19 cellular contexts compared by ENCODE assay signal in the genomic region with DNA sequence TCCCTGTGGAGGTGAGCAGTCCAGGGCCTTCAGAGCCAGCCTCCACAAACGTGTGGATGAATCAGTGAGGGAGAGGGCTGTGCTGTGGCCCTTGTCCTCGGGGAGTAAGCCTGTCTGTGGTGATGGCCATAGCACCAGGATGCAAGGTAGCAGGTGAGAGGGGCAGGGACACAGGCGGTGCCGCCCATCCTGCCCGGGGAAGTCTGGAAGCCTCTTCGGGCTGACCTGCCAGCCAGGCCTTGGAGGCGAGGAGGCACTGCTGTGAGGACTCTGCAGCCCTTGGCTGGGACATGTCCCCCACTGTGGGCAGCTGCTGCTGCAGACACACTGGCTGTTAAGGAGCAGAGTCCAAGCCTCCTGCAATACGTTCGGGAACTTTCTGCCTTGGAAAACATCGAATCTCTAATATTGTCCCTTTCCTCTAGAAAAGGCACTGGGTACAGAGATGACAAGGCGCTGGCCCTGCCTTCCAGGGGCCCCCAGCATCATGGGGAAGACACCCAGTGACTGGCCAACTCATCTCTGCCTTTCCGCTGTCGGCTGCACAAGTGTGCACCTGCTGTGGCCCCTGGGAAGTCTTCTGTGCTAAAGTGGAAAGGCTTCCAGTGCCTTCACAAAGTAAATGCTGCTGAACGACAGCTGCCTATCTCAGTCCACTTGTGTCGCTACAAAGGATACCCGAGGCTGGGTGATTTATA.
DNase-seq lines count a peak whose midpoint lies in the region; ATAC-seq, FAIRE-seq and TF ChIP-seq lines count a peak whose summit lies in the region.
"Had no signal": no experiment of that assay in that cellular context is flagged by ENCODE, and none has a peak within 500 bp of the region (broad histone marks: within the 10 kb centered on the region; RNA-seq: fewer than 3 reads in every experiment).

No MANE protein-coding gene starts in this region.

- no peak overlapping the region for H2BK20ac ChIP-seq in H9 (ENCODE audit: low read depth, low read length, poor library complexity, severe bottlenecking)
- no peak overlapping the region; the same call in 1 of the 2 replicates for H2BK20ac ChIP-seq in H1 (ENCODE audit: low read length)

- H3K23me2 ChIP-seq in H9 (ENCODE audit: insufficient read length, low read depth, low read length, poor library complexity, severe bottlenecking) (peaks cover 9% of the 10 kb centered on the region), H1 (ENCODE audit: low read depth, low read length) (peaks cover 14% of the 10 kb centered on the region; the same call in 1 of the 2 replicates)

- H2AFZ ChIP-seq in H9 (ENCODE audit: low read length), result no peak overlapping the region
- no peak overlapping the region for H2AFZ ChIP-seq in H1 (ENCODE audit: low read length)
- H2AFZ ChIP-seq: GM23338 had no signal

- H3K27ac ChIP-seq in BLaER1 treated with 17β-estradiol and CSF1 and Interleukin-3, amounts not matched to agents 10 nM and 100 nM, result no peak overlapping the region
- H3K27ac ChIP-seq in H9 (ENCODE audit: insufficient read length, low read depth, low read length) (no peak overlapping the region), H1 (ENCODE audit: low read depth, low read length) (no peak overlapping the region; the same call in 1 of the 2 replicates), sigmoid colon (no peak overlapping the region)
- H3K27ac ChIP-seq: KMS-11, SJCRH30 had no signal

- H3K9me3 Mint-ChIP-seq in H9, result peaks cover 6 to 7% of the 10 kb centered on the region in 2 experiments; a peak in 4 of 5 replicates

- H2BK15ac ChIP-seq in H9 (ENCODE audit: low read depth, low read length), result no peak overlapping the region
- H2BK15ac ChIP-seq in H1 (ENCODE audit: low read length), result 0 out of 2 replicates have a peak overlapping the region, but pooled peaks have one; percentile 6

- H3K4ac ChIP-seq in H9 (ENCODE audit: low read depth, low read length) (no peak overlapping the region), H1 (replicated peaks; ENCODE audit: insufficient read length, low read depth, low read length) (no peak overlapping the region)

- DNase-seq in H9 (peak; percentile 22), H1 (ENCODE audit: low read depth in 1 of 2, low spot score in 2 of 2) (no peak), sigmoid colon (peak; percentile 43), NCI-H146 (lab: John Stamatoyannopoulos, UW) (no peak), BE2C (no peak)
- DNase-seq: AML-193; CD4-positive, CD25-positive, alpha-beta regulatory T cell; COR-L47; DMS 273 treated with DMSO at 0.1 percent for 48 hours; GDM1; NCI-H187; NCI-H2107; NCI-H524 had no signal

- H3K79me2 ChIP-seq in H9 (ENCODE audit: insufficient read depth, low read length) (no peaks in the 10 kb centered on the region), H1 (ENCODE audit: control insufficient read depth in 1 of 2, insufficient read depth in 2 of 2, low read length in 2 of 2) (no peaks in the 10 kb centered on the region)

- H3K23ac ChIP-seq in H9 (ENCODE audit: insufficient read length, low read depth, low read length), result no peak overlapping the region
- no peak overlapping the region for H3K23ac ChIP-seq in H1 (ENCODE audit: insufficient read length)

- no peak for FAIRE-seq in H1 (lab: Jason Lieb, UNC)
- FAIRE-seq: GM19239 had no signal

- no peak for TF ChIP-seq CTCF in H9 (conservative IDR thresholded peaks at IDR 0.05)
- TF ChIP-seq CTCF in H1 (IDR thresholded peaks at IDR 0.05; ENCODE audit: control extremely low read depth in 1 of 3, insufficient read depth in 1 of 3, low read depth in 1 of 3, low read length in 3 of 3), result no peak
- no peak for TF ChIP-seq CTCF in sigmoid colon (IDR thresholded peaks at IDR 0.05)
- no peak for TF ChIP-seq CTCF in BE2C (IDR thresholded peaks at IDR 0.05; ENCODE audit: low read depth, low read length)

- H3K27ac Mint-ChIP-seq in H9, result no peak overlapping the region; a peak in 1 of 7 replicates
- H3K27ac Mint-ChIP-seq: CD4-positive, CD25-positive, alpha-beta regulatory T cell; GM23338 had no signal

- peaks cover 15 to 30% of the 10 kb centered on the region in 2 experiments for H3K4me1 Mint-ChIP-seq in H9

- peaks cover 0 to 40% (median 0%) of the 10 kb centered on the region in 11 experiments; a peak in 7 of 22 replicates for H4K20me1 ChIP-seq in BLaER1 treated with 17β-estradiol and CSF1 and Interleukin-3, amounts not matched to agents 10 nM and 100 nM
- no peaks in the 10 kb centered on the region for H4K20me1 ChIP-seq in H9 (ENCODE audit: control insufficient read depth, insufficient read depth, insufficient read length)
- H4K20me1 ChIP-seq in H1 (replicated peaks in 1 of 2; ENCODE audit: control insufficient read depth in 1 of 2, insufficient read depth in 2 of 2, low read length in 2 of 2), result no peaks in the 10 kb centered on the region

- H2BK12ac ChIP-seq in H9 (ENCODE audit: insufficient read length, low read depth, low read length), result no peak overlapping the region
- H2BK12ac ChIP-seq in H1 (ENCODE audit: low read depth, low read length), result peak overlapping the region; percentile 28; the same call in 1 of the 2 replicates

- no peak overlapping the region; a peak in 1 of 5 replicates for H3K4me3 Mint-ChIP-seq in H9
- H3K4me3 Mint-ChIP-seq: CD4-positive, CD25-positive, alpha-beta regulatory T cell; GM23338 had no signal

- TF ChIP-seq POLR2A in H1 (IDR thresholded peaks at IDR 0.05; ENCODE audit: control extremely low read depth in 1 of 2, low read depth in 2 of 2, low read length in 2 of 2) (no peak), sigmoid colon (IDR thresholded peaks at IDR 0.05) (no peak)

- H2BK120ac ChIP-seq in H9 (ENCODE audit: low read depth, low read length, poor library complexity, severe bottlenecking) (no peak overlapping the region), H1 (replicated peaks; ENCODE audit: low read depth, low read length) (no peak overlapping the region)

- H3K27me3 ChIP-seq in BLaER1 treated with 17β-estradiol and CSF1 and Interleukin-3, amounts not matched to agents 10 nM and 100 nM, result peaks cover 14 to 28% (median 17%) of the 10 kb centered on the region in 11 experiments
- peaks cover 2% of the 10 kb centered on the region; the same call in 1 of the 2 replicates for H3K27me3 ChIP-seq in H9 (ENCODE audit: insufficient read depth, low read length)
- H3K27me3 ChIP-seq in H1 (replicated peaks in 1 of 4; ENCODE audit: control insufficient read depth in 3 of 4, extremely low read depth in 1 of 4, insufficient read depth in 3 of 4, low read length in 3 of 4), result peaks cover 6 to 27% (median 18%) of the 10 kb centered on the region in 4 experiments
- peaks cover 17 to 68% (median 66%) of the 10 kb centered on the region in 3 donors for H3K27me3 ChIP-seq in sigmoid colon
- H3K27me3 ChIP-seq in BE2C, result no peaks in the 10 kb centered on the region
- H3K27me3 ChIP-seq: SJCRH30 had no signal

- no peak overlapping the region for H3T11ph ChIP-seq in H9 (ENCODE audit: low read length)

- peaks cover 0 to 6% (median 6%) of the 10 kb centered on the region in 3 experiments; a peak in 4 of 7 replicates for H3K36me3 Mint-ChIP-seq in H9 (ENCODE audit: insufficient read depth in 1 of 3, low read depth in 3 of 3)
- H3K36me3 Mint-ChIP-seq: CD4-positive, CD25-positive, alpha-beta regulatory T cell had no signal

- H3K9me3 ChIP-seq in BLaER1 treated with 17β-estradiol and CSF1 and Interleukin-3, amounts not matched to agents 10 nM and 100 nM (replicated peaks in 1 of 11), result peaks cover 0 to 11% (median 5%) of the 10 kb centered on the region in 11 experiments; a peak in 13 of 22 replicates
- H3K9me3 ChIP-seq in H9 (ENCODE audit: control insufficient read depth, low read depth, low read length) (no peaks in the 10 kb centered on the region), H1 (ENCODE audit: insufficient read depth in 2 of 2, low read depth in 1 of 2, low read length in 1 of 2) (peaks cover 0 to 9% of the 10 kb centered on the region in 2 experiments; a peak in 1 of 4 replicates), sigmoid colon (no peaks in the 10 kb centered on the region), BE2C (no peaks in the 10 kb centered on the region; the same call in 1 of the 2 replicates)
- H3K9me3 ChIP-seq: SJCRH30 had no signal

- CTCF ChIA-PET in H1 (lab: Charles Lee; ENCODE audit: partially characterized antibody), result interaction anchor here (0.6 to 2.7 kb wide), 6 partner anchors 9 to 384 kb away, joined by 3 to 11 read pairs (median 4); no protein-coding TSS in a partner anchor

- no peak for TF ChIP-seq RAD21 in H1 (IDR thresholded peaks at IDR 0.05 in 1 of 2, conservative IDR thresholded peaks at IDR 0.05 in 1 of 2; ENCODE audit: low read depth in 2 of 2, low read length in 2 of 2)

- H4K5ac ChIP-seq in H9 (ENCODE audit: insufficient read length, low read depth, low read length), result no peak overlapping the region
- no peak overlapping the region for H4K5ac ChIP-seq in H1 (ENCODE audit: insufficient read length, low read depth, low read length)

- no peak overlapping the region for H3K56ac ChIP-seq in H9 (ENCODE audit: insufficient read length, low read depth, low read length)
- H3K56ac ChIP-seq in H1 (replicated peaks; ENCODE audit: insufficient read length, low read depth, low read length), result no peak overlapping the region

- ATAC-seq in HG02870 (IDR thresholded peaks at IDR 0.05; ENCODE audit: unreplicated experiment), result no peak

- POLR2A ChIA-PET in H1 (lab: Charles Lee; ENCODE audit: partially characterized antibody), result no interaction called here

- peaks cover 15 to 53% (median 37%) of the 10 kb centered on the region in 10 experiments for H3K4me1 ChIP-seq in BLaER1 treated with 17β-estradiol and CSF1 and Interleukin-3, amounts not matched to agents 10 nM and 100 nM
- H3K4me1 ChIP-seq in H9 (ENCODE audit: insufficient read depth, low read length) (peaks cover 5% of the 10 kb centered on the region; the same call in 1 of the 2 replicates), H1 (replicated peaks in 1 of 4; ENCODE audit: control insufficient read depth in 3 of 4, insufficient read depth in 4 of 4, low read length in 3 of 4) (peaks cover 3 to 21% (median 13%) of the 10 kb centered on the region in 4 experiments), sigmoid colon (peaks cover 0 to 5% (median 0%) of the 10 kb centered on the region in 4 donors), BE2C (no peaks in the 10 kb centered on the region; the same call in 1 of the 2 replicates)
- H3K4me1 ChIP-seq: SJCRH30 had no signal

- no peaks in the 10 kb centered on the region for H3K36me3 ChIP-seq in BLaER1 treated with 17β-estradiol and CSF1 and Interleukin-3, amounts not matched to agents 10 nM and 100 nM
- H3K36me3 ChIP-seq in H1 (ENCODE audit: control insufficient read depth in 2 of 4, insufficient read depth in 4 of 4, low read length in 3 of 4) (no peaks in the 10 kb centered on the region), sigmoid colon (no peaks in the 10 kb centered on the region), BE2C (no peaks in the 10 kb centered on the region)
- H3K36me3 ChIP-seq: SJCRH30 had no signal

- H3K18ac ChIP-seq in H9 (ENCODE audit: insufficient read length, low read depth, low read length) (no peak overlapping the region), H1 (ENCODE audit: extremely low read depth, low read length) (no peak overlapping the region)

- H3K4me2 ChIP-seq in BLaER1 treated with 17β-estradiol and CSF1 and Interleukin-3, amounts not matched to agents 10 nM and 100 nM, result peak overlapping the region in 7 of 11 experiments; percentile 13 to 57 (median 47); a peak in 8 of 22 replicates
- H3K4me2 ChIP-seq in H9 (ENCODE audit: insufficient read depth, insufficient read length, low read length), result no peak overlapping the region
- no peak overlapping the region for H3K4me2 ChIP-seq in H1 (ENCODE audit: insufficient read depth in 1 of 2, low read depth in 2 of 2, low read length in 2 of 2)
- H3K4me2 ChIP-seq: GM23338, KMS-11 had no signal

- H3K27me3 Mint-ChIP-seq in H9 (ENCODE audit: low read depth), result peaks cover 41% of the 10 kb centered on the region

- no peak overlapping the region for H3K4me3 ChIP-seq in BLaER1 treated with 17β-estradiol and CSF1 and Interleukin-3, amounts not matched to agents 10 nM and 100 nM
- H3K4me3 ChIP-seq in H1 (ENCODE audit: extremely low read depth in 1 of 4, insufficient read depth in 2 of 4, low read depth in 3 of 4, low read length in 4 of 4) (no peak overlapping the region), sigmoid colon (no peak overlapping the region), BE2C (ENCODE audit: low read depth, low read length) (no peak overlapping the region)
- H3K4me3 ChIP-seq: GM23338, SJCRH30 had no signal

- H3K79me1 ChIP-seq in H9 (ENCODE audit: insufficient read depth, low read depth, low read length, poor library complexity, severe bottlenecking) (no peaks in the 10 kb centered on the region), H1 (ENCODE audit: low read depth, low read length) (no peaks in the 10 kb centered on the region)

- intact Hi-C loops in sigmoid colon (cut with DNase I), result no loop called here

- no peak overlapping the region for H2AK5ac ChIP-seq in H9 (ENCODE audit: insufficient read length, low read length)
- no peak overlapping the region for H2AK5ac ChIP-seq in H1 (ENCODE audit: low read depth, low read length)

- H3K14ac ChIP-seq in H9 (ENCODE audit: insufficient read depth, low read length) (no peak overlapping the region; the same call in 1 of the 2 replicates), H1 (ENCODE audit: insufficient read length) (no peak overlapping the region)

- TF ChIP-seq EP300 in H1 (IDR thresholded peaks at IDR 0.05; ENCODE audit: borderline replicate concordance in 1 of 2, low read depth in 2 of 2, low read length in 2 of 2) (no peak), sigmoid colon (IDR thresholded peaks at IDR 0.05) (no peak)

- no peak overlapping the region for H4K8ac ChIP-seq in H9 (replicated peaks; ENCODE audit: insufficient read length, low read depth, low read length)
- no peak overlapping the region for H4K8ac ChIP-seq in H1 (ENCODE audit: extremely low read depth, insufficient read depth, low read length)

- H2BK5ac ChIP-seq in H9 (ENCODE audit: insufficient read length, low read length) (no peak overlapping the region), H1 (ENCODE audit: low read depth, low read length) (no peak overlapping the region)

- no CpG with 5 or more reads among the region's 16 CpGs for WGBS in H9 (ENCODE audit: extremely low coverage, insufficient read length, low lambda C conversion rate)
- WGBS in H1 (ENCODE audit: extremely low coverage in 1 of 2, insufficient coverage in 1 of 2, insufficient read length in 1 of 2, insufficient replicate concordance in 2 of 2, low coverage in 1 of 2, low lambda C conversion rate in 2 of 2, missing lambda C conversion rate in 1 of 2), 2 experiments, result 97% methylated on average over 11 of the region's 16 CpGs; no CpG with 5 or more reads in 1 of the 2 experiments
- WGBS in sigmoid colon, 2 donors, result 86 to 90% methylated on average over 16 of the region's 16 CpGs

- H3K9ac ChIP-seq in BLaER1 treated with 17β-estradiol and CSF1 and Interleukin-3, amounts not matched to agents 10 nM and 100 nM, result no peak overlapping the region
- H3K9ac ChIP-seq in H9 (ENCODE audit: extremely low read depth, insufficient read length, low read length) (no peak overlapping the region), H1 (replicated peaks in 1 of 4; ENCODE audit: extremely low read depth in 1 of 4, low read depth in 3 of 4, low read length in 3 of 4) (no peak overlapping the region)
- H3K9ac ChIP-seq: KMS-11 had no signal

- H4K91ac ChIP-seq in H9 (ENCODE audit: insufficient read length, low read depth, low read length) (no peak overlapping the region), H1 (replicated peaks; ENCODE audit: insufficient read length, low read length) (no peak overlapping the region)

Comparison
In these comparisons a context has a peak if more than half of its experiments do, and no peak if none do; other contexts are left out.
1. H3K4me2 ChIP-seq: peak in BLaER1 treated with 17β-estradiol and CSF1 and Interleukin-3, amounts not matched to agents 10 nM and 100 nM (7 of 11); none in H9 (single experiment) and H1 (0 of 2).
2. DNase-seq: peak in H9 (single experiment) and sigmoid colon (single experiment); none in H1 (0 of 2), NCI-H146 (single experiment) and BE2C (single experiment).